10 cellular contexts compared by ENCODE assay signal in genomic region chr22:37672920-37673453, GRCh38. TPM values are rescaled to one million over a fixed set of nuclear protein-coding genes. Genes with fewer than 3 reads are reported as not detected.
DNase-seq lines count a peak whose midpoint lies in the region; ATAC-seq and TF ChIP-seq lines count a peak whose summit lies in the region.
"Had no signal": no experiment of that assay in that cellular context is flagged by ENCODE, and none has a peak within 500 bp of the region (broad histone marks: within the 10 kb centered on the region; RNA-seq: fewer than 3 reads in every experiment).

No MANE protein-coding gene starts in this region.

- no peak for TF ChIP-seq CTCF in CD8-positive, alpha-beta T cell (IDR thresholded peaks at IDR 0.05)
- no peak for TF ChIP-seq CTCF in Loucy (conservative IDR thresholded peaks at IDR 0.05; ENCODE audit: low read length)
- TF ChIP-seq CTCF in ascending aorta (IDR thresholded peaks at IDR 0.05), result no peak

- H3K9me2 ChIP-seq in Loucy (replicated peaks; ENCODE audit: low read depth, low read length), result no peaks in the 10 kb centered on the region

- intact Hi-C loops in CD8-positive, alpha-beta T cell (cut with DNase I, micrococcal nuclease), result no loop called here
- intact Hi-C loops in ascending aorta (cut with DNase I), result no loop called here

- no peaks in the 10 kb centered on the region for H3K27me3 Mint-ChIP-seq in CD8-positive, alpha-beta T cell (ENCODE audit: low read depth)
- H3K27me3 Mint-ChIP-seq: activated CD8-positive, alpha-beta memory T cell treated with anti-CD3 and anti-CD28 coated beads, Interleukin-2, amount 10 ng/mL, durations not matched to agents 7 days and 5 days had no signal

- 0 out of 2 replicates have a peak, but pooled peaks cover 9% of the 10 kb centered on the region for H3F3A ChIP-seq in Loucy (ENCODE audit: low read depth)

- no peaks in the 10 kb centered on the region for H3K9me3 ChIP-seq in CD8-positive, alpha-beta T cell (ENCODE audit: low read length)
- no peaks in the 10 kb centered on the region for H3K9me3 ChIP-seq in Loucy (ENCODE audit: insufficient read depth, low read depth, low read length)
- H3K9me3 ChIP-seq in ascending aorta, result no peaks in the 10 kb centered on the region

- peak overlapping the region; percentile 27 for H3K4me2 ChIP-seq in Loucy (ENCODE audit: low read depth, low read length, poor library complexity, severe bottlenecking)

- H3K4me1 ChIP-seq in CD8-positive, alpha-beta T cell (ENCODE audit: insufficient read depth, low read length), result peaks cover 47% of the 10 kb centered on the region
- H3K4me1 ChIP-seq in Loucy (ENCODE audit: insufficient read depth, low read length, poor library complexity, severe bottlenecking) (peaks cover 31% of the 10 kb centered on the region), ascending aorta (peaks cover 12 to 23% of the 10 kb centered on the region in 2 donors)

- in situ Hi-C loops in KBM-7 (cut with MboI; ENCODE audit: low pct_unique_long_range_greater_than_20kb, low sequenced_read_pairs), result no loop called here

- peak overlapping the region; percentile 80 for H3K27ac Mint-ChIP-seq in CD8-positive, alpha-beta T cell

- POLR2A ChIA-PET in CD8-positive, alpha-beta T cell (lab: Charles Lee), result interaction anchor here (1.1 to 4.2 kb wide), 4 partner anchors 12 to 53 kb away, joined by 3 to 23 read pairs (median 4); partner anchors contain the start of genes PDXP and SH3BP1

- no peaks in the 10 kb centered on the region for H3K27me3 ChIP-seq in CD8-positive, alpha-beta T cell (ENCODE audit: insufficient read depth, low read length)
- H3K27me3 ChIP-seq in Loucy (ENCODE audit: insufficient read depth, low read length, poor library complexity, severe bottlenecking), result no peaks in the 10 kb centered on the region
- no peaks in the 10 kb centered on the region for H3K27me3 ChIP-seq in ascending aorta

- peaks cover 45% of the 10 kb centered on the region for H3K79me2 ChIP-seq in Loucy (ENCODE audit: insufficient read depth, low read length)

- DNase-seq in CD8-positive, alpha-beta T cell, result no peak
- DNase-seq in ascending aorta (ENCODE audit: low spot score in 2 of 2) (no peak), H4 (ENCODE audit: low spot score) (no peak), KBM-7 (no peak)
- peak; percentile 50 for DNase-seq in stimulated activated CD8-positive, alpha-beta memory T cell treated with anti-CD3 and anti-CD28 coated beads, Interleukin-4, amount 100 ng/mL, for 48 hours
- DNase-seq: activated CD8-positive, alpha-beta memory T cell treated with anti-CD3 and anti-CD28 coated beads, Interleukin-2, amount 10 ng/mL, durations not matched to agents 7 days and 5 days; amniotic stem cell; dermis blood vessel endothelial cell had no signal

- no peak for ATAC-seq in CD8-positive, alpha-beta T cell
- no peak for ATAC-seq in HG03378 (IDR thresholded peaks at IDR 0.05; ENCODE audit: unreplicated experiment)
- ATAC-seq: activated CD8-positive, alpha-beta memory T cell treated with anti-CD3 and anti-CD28 coated beads, Interleukin-2, amount 10 ng/mL, durations not matched to agents 7 days and 5 days had no signal

- H3K36me3 Mint-ChIP-seq in CD8-positive, alpha-beta T cell, result peaks cover 4% of the 10 kb centered on the region

- H3K36me3 ChIP-seq in CD8-positive, alpha-beta T cell (ENCODE audit: insufficient read depth, low read length), result no peaks in the 10 kb centered on the region
- H3K36me3 ChIP-seq in Loucy (ENCODE audit: insufficient read depth, low read length), result peaks cover 2% of the 10 kb centered on the region; the same call in 1 of the 2 replicates
- peaks cover 4 to 6% of the 10 kb centered on the region in 2 donors for H3K36me3 ChIP-seq in ascending aorta

- peak overlapping the region; percentile 42 for H3K9ac ChIP-seq in Loucy (ENCODE audit: low read depth, low read length, poor library complexity, severe bottlenecking)

- no peaks in the 10 kb centered on the region for H3K9me3 Mint-ChIP-seq in CD8-positive, alpha-beta T cell

- no peak overlapping the region for H3K4me3 Mint-ChIP-seq in CD8-positive, alpha-beta T cell
- H3K4me3 Mint-ChIP-seq: activated CD8-positive, alpha-beta memory T cell treated with anti-CD3 and anti-CD28 coated beads, Interleukin-2, amount 10 ng/mL, durations not matched to agents 7 days and 5 days had no signal

- H3K27ac ChIP-seq in CD8-positive, alpha-beta T cell (ENCODE audit: low read depth, low read length), result no peak overlapping the region
- peak overlapping the region; percentile 91 to 94 for H3K27ac ChIP-seq in ascending aorta

- no peak overlapping the region for H3K4me3 ChIP-seq in CD8-positive, alpha-beta T cell (ENCODE audit: low read depth, low read length)
- H3K4me3 ChIP-seq in Loucy (ENCODE audit: low read length, poor library complexity, severe bottlenecking) (no peak overlapping the region), ascending aorta (no peak overlapping the region)

- CTCF ChIA-PET in CD8-positive, alpha-beta T cell (lab: Charles Lee), result interaction anchor here (1.5 to 64.7 kb wide), 4 partner anchors 5 to 80 kb away, joined by 4 to 2176 read pairs (median 323); partner anchors contain the start of genes GGA1, LGALS1, NOL12 and PDXP

- peaks cover 47% of the 10 kb centered on the region for H3K4me1 Mint-ChIP-seq in CD8-positive, alpha-beta T cell (ENCODE audit: low read depth)

- H4K20me1 ChIP-seq in Loucy (ENCODE audit: insufficient read depth, low read length, poor library complexity, severe bottlenecking), result peaks cover 6% of the 10 kb centered on the region

- no peak overlapping the region for H2AFZ ChIP-seq in Loucy (ENCODE audit: low read length)

RNA-seq across cellular contexts. Expression of gene LGALS1, which starts 2.4 kb away (rescaled TPM):
- 10 to 100 TPM; 20.8 to 29.4 TPM for total RNA-seq in CD8-positive, alpha-beta T cell
- 2,009 TPM for total RNA-seq in ascending aorta
- 1,239 and 1,549 TPM in 2 replicates for total RNA-seq in H4 (2014; rRNA removed; shearing (Covaris generic))

RNA-seq across cellular contexts. Expression of gene NOL12, which starts 13.2 kb away (rescaled TPM):
- total RNA-seq in CD8-positive, alpha-beta T cell, result 10 to 100 TPM; 25.1 to 29.1 TPM
- 4.0 TPM for total RNA-seq in ascending aorta
- total RNA-seq in H4 (2014; rRNA removed; shearing (Covaris generic)), result 25.7 and 27.3 TPM in 2 replicates

RNA-seq across cellular contexts. Expression of gene PDXP, which starts 14.5 kb away (rescaled TPM):
- total RNA-seq in CD8-positive, alpha-beta T cell, result 1 to 10 TPM; 2.4 to 3.2 TPM
- total RNA-seq in ascending aorta, result 10.6 TPM
- total RNA-seq in H4 (2014; rRNA removed; shearing (Covaris generic)), result 9.0 and 9.3 TPM in 2 replicates

RNA-seq across cellular contexts. Expression of gene TRIOBP, which starts 23.9 kb away (rescaled TPM):
- 1 to 10 TPM; 7.3 to 7.4 TPM for total RNA-seq in CD8-positive, alpha-beta T cell
- 253 TPM for total RNA-seq in ascending aorta
- 18.3 and 21.9 TPM in 2 replicates for total RNA-seq in H4 (2014; rRNA removed; shearing (Covaris generic))

RNA-seq across cellular contexts. Expression of gene SH3BP1, which starts 33.5 kb away (rescaled TPM):
- total RNA-seq in CD8-positive, alpha-beta T cell, result 10 to 100 TPM; 51.5 to 52.9 TPM
- total RNA-seq in ascending aorta, result 33.7 TPM
- 6.9 and 14.7 TPM in 2 replicates for total RNA-seq in H4 (2014; rRNA removed; shearing (Covaris generic))

Comparison
In these comparisons a context has a peak if more than half of its experiments do, and no peak if none do; other contexts are left out.
1. RNA of gene LGALS1, which starts 2.4 kb away (total RNA-seq): 2,009 TPM in ascending aorta (single experiment) and 1,239 to 1,549 TPM in H4; 20.8 to 29.4 TPM in CD8-positive, alpha-beta T cell; every median in the first group is over 10 times any median in the second.